1 cellular context compared by ENCODE assay signal in the genomic region with DNA sequence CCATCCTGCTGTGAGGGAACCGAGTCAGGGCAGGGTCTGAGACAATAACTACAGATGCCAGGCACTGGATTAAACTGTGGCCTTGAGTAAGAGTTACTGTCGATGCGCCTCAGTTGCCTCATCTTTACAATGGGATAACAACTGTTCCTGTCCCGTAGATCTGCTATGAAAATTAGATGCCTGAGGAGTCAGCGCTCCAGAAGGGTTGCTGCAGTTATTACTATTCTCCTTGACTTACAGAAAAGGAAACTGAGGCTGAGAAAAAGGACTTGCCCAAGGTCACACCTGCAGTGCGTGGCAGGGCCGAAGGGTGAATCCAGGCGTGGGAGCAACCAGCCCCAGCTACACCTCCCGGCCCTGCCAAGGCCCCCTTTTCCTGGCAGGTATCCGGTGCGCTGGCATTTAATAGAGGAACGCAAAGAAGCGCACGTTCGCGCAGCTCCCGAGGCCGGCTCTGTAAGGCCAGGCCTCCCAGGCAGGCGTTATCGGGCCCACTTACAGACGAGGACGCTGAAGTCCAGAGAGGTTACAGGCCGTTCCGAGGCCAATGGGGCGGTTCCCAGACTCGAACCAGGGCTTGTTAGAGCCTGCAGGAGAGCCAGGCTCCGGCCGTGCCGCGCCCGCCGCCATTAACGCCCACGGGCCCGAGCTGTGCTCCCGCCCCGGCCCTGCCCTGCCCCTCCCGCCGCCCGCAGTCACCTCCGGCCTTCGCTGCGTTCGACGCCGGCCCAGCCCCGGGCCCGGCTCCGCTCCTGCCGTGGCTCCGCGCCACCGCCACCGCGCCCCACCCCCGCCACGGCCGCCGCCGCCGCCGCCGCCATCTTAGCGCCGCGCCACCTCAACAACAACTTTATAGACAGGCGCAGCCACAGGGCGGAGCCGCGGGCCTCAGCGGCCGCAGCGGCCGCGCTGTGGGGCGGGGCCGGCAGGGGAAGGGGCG.
TF ChIP-seq lines count a peak whose summit lies in the region.

Gene C11orf68, minus strand, starts transcription at position 852 of the 940 bp plus-strand sequence. Its CDS starts 31 bp downstream, at position 821.

TF ChIP-seq in K562, 482 proteins besides CTCF, POLR2A, EP300 and RAD21 (continued from another document and continues in another):
- TF ChIP-seq, protein P1, sequence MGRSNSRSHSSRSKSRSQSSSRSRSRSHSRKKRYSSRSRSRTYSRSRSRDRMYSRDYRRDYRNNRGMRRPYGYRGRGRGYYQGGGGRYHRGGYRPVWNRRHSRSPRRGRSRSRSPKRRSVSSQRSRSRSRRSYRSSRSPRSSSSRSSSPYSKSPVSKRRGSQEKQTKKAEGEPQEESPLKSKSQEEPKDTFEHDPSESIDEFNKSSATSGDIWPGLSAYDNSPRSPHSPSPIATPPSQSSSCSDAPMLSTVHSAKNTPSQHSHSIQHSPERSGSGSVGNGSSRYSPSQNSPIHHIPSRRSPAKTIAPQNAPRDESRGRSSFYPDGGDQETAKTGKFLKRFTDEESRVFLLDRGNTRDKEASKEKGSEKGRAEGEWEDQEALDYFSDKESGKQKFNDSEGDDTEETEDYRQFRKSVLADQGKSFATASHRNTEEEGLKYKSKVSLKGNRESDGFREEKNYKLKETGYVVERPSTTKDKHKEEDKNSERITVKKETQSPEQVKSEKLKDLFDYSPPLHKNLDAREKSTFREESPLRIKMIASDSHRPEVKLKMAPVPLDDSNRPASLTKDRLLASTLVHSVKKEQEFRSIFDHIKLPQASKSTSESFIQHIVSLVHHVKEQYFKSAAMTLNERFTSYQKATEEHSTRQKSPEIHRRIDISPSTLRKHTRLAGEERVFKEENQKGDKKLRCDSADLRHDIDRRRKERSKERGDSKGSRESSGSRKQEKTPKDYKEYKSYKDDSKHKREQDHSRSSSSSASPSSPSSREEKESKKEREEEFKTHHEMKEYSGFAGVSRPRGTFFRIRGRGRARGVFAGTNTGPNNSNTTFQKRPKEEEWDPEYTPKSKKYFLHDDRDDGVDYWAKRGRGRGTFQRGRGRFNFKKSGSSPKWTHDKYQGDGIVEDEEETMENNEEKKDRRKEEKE (IDR thresholded peaks at IDR 0.05; ENCODE audit: borderline replicate concordance in 1 of 2, control insufficient read depth in 1 of 2, low read depth in 2 of 2, low read length in 1 of 2) = no peak
- TF ChIP-seq, protein P2, sequence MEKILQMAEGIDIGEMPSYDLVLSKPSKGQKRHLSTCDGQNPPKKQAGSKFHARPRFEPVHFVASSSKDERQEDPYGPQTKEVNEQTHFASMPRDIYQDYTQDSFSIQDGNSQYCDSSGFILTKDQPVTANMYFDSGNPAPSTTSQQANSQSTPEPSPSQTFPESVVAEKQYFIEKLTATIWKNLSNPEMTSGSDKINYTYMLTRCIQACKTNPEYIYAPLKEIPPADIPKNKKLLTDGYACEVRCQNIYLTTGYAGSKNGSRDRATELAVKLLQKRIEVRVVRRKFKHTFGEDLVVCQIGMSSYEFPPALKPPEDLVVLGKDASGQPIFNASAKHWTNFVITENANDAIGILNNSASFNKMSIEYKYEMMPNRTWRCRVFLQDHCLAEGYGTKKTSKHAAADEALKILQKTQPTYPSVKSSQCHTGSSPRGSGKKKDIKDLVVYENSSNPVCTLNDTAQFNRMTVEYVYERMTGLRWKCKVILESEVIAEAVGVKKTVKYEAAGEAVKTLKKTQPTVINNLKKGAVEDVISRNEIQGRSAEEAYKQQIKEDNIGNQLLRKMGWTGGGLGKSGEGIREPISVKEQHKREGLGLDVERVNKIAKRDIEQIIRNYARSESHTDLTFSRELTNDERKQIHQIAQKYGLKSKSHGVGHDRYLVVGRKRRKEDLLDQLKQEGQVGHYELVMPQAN (IDR thresholded peaks at IDR 0.05; ENCODE audit: borderline replicate concordance) = no peak
- TF ChIP-seq ZBTB49 (CRISPR knock-in tag; IDR thresholded peaks at IDR 0.05; ENCODE audit: borderline replicate concordance) (no peak), BRD4 (IDR thresholded peaks at IDR 0.05) (peak; percentile 31; the same call in 1 of the 2 replicates), KLF6 (CRISPR knock-in tag; IDR thresholded peaks at IDR 0.05; ENCODE audit: borderline replicate concordance) (0 out of 2 replicates have a peak, but pooled peaks have one; percentile 61), RAD51 (IDR thresholded peaks at IDR 0.05; ENCODE audit: borderline replicate concordance, low read depth) (no peak), PCBP1 (IDR thresholded peaks at IDR 0.05; ENCODE audit: low read depth, low read length, poor library complexity, severe bottlenecking) (peak; percentile 28), ZBTB1 (CRISPR knock-in tag; IDR thresholded peaks at IDR 0.05; ENCODE audit: borderline replicate concordance, low read depth) (peak; percentile 11; the same call in 1 of the 2 replicates), ESRRA (IDR thresholded peaks at IDR 0.05; ENCODE audit: borderline replicate concordance, low read depth) (no peak), MCM5 (IDR thresholded peaks at IDR 0.05; ENCODE audit: low read depth) (no peak), SMAD2 (IDR thresholded peaks at IDR 0.05; ENCODE audit: low read depth, low read length) (no peak), POLR2AphosphoS5 (IDR thresholded peaks at IDR 0.05; ENCODE audit: control insufficient read depth, insufficient read depth, low read depth, low read length) (peak; percentile 62; the same call in 1 of the 2 replicates), MTA3 (IDR thresholded peaks at IDR 0.05; ENCODE audit: borderline replicate concordance) (no peak), EGR1 (conservative IDR thresholded peaks at IDR 0.05) (peak; percentile 62), ZBTB7A (IDR thresholded peaks at IDR 0.05; ENCODE audit: borderline replicate concordance, control insufficient read depth, low read depth, low read length) (no peak), POLR2H (tag; IDR thresholded peaks at IDR 0.05; ENCODE audit: low read depth) (peak; percentile 86), ZNF444 (CRISPR knock-in tag; IDR thresholded peaks at IDR 0.05) (no peak), HMG20A (CRISPR knock-in tag; conservative IDR thresholded peaks at IDR 0.05) (no peak), FOXP1 (CRISPR knock-in tag; IDR thresholded peaks at IDR 0.05) (peak; percentile 10; the same call in 1 of the 2 replicates), SMARCA5 (IDR thresholded peaks at IDR 0.05) (0 out of 2 replicates have a peak, but pooled peaks have one; percentile 29), CBX5 (IDR thresholded peaks at IDR 0.05; ENCODE audit: borderline replicate concordance, low read depth) (no peak), L3MBTL2 (IDR thresholded peaks at IDR 0.05) (peak; percentile 45; the same call in 1 of the 2 replicates), SUPT5H (IDR thresholded peaks at IDR 0.05) (no peak)
- TF ChIP-seq, protein P3, sequence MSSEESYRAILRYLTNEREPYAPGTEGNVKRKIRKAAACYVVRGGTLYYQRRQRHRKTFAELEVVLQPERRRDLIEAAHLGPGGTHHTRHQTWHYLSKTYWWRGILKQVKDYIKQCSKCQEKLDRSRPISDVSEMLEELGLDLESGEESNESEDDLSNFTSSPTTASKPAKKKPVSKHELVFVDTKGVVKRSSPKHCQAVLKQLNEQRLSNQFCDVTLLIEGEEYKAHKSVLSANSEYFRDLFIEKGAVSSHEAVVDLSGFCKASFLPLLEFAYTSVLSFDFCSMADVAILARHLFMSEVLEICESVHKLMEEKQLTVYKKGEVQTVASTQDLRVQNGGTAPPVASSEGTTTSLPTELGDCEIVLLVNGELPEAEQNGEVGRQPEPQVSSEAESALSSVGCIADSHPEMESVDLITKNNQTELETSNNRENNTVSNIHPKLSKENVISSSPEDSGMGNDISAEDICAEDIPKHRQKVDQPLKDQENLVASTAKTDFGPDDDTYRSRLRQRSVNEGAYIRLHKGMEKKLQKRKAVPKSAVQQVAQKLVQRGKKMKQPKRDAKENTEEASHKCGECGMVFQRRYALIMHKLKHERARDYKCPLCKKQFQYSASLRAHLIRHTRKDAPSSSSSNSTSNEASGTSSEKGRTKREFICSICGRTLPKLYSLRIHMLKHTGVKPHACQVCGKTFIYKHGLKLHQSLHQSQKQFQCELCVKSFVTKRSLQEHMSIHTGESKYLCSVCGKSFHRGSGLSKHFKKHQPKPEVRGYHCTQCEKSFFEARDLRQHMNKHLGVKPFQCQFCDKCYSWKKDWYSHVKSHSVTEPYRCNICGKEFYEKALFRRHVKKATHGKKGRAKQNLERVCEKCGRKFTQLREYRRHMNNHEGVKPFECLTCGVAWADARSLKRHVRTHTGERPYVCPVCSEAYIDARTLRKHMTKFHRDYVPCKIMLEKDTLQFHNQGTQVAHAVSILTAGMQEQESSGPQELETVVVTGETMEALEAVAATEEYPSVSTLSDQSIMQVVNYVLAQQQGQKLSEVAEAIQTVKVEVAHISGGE (CRISPR knock-in tag; IDR thresholded peaks at IDR 0.05) = 0 out of 6 replicates have a peak, but pooled peaks of 1 of the 3 experiments have one; percentile 61
- TF ChIP-seq, protein P4, sequence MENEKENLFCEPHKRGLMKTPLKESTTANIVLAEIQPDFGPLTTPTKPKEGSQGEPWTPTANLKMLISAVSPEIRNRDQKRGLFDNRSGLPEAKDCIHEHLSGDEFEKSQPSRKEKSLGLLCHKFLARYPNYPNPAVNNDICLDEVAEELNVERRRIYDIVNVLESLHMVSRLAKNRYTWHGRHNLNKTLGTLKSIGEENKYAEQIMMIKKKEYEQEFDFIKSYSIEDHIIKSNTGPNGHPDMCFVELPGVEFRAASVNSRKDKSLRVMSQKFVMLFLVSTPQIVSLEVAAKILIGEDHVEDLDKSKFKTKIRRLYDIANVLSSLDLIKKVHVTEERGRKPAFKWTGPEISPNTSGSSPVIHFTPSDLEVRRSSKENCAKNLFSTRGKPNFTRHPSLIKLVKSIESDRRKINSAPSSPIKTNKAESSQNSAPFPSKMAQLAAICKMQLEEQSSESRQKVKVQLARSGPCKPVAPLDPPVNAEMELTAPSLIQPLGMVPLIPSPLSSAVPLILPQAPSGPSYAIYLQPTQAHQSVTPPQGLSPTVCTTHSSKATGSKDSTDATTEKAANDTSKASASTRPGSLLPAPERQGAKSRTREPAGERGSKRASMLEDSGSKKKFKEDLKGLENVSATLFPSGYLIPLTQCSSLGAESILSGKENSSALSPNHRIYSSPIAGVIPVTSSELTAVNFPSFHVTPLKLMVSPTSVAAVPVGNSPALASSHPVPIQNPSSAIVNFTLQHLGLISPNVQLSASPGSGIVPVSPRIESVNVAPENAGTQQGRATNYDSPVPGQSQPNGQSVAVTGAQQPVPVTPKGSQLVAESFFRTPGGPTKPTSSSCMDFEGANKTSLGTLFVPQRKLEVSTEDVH (IDR thresholded peaks at IDR 0.05; ENCODE audit: low read depth, partially characterized antibody) = no peak
- TF ChIP-seq, protein P5, sequence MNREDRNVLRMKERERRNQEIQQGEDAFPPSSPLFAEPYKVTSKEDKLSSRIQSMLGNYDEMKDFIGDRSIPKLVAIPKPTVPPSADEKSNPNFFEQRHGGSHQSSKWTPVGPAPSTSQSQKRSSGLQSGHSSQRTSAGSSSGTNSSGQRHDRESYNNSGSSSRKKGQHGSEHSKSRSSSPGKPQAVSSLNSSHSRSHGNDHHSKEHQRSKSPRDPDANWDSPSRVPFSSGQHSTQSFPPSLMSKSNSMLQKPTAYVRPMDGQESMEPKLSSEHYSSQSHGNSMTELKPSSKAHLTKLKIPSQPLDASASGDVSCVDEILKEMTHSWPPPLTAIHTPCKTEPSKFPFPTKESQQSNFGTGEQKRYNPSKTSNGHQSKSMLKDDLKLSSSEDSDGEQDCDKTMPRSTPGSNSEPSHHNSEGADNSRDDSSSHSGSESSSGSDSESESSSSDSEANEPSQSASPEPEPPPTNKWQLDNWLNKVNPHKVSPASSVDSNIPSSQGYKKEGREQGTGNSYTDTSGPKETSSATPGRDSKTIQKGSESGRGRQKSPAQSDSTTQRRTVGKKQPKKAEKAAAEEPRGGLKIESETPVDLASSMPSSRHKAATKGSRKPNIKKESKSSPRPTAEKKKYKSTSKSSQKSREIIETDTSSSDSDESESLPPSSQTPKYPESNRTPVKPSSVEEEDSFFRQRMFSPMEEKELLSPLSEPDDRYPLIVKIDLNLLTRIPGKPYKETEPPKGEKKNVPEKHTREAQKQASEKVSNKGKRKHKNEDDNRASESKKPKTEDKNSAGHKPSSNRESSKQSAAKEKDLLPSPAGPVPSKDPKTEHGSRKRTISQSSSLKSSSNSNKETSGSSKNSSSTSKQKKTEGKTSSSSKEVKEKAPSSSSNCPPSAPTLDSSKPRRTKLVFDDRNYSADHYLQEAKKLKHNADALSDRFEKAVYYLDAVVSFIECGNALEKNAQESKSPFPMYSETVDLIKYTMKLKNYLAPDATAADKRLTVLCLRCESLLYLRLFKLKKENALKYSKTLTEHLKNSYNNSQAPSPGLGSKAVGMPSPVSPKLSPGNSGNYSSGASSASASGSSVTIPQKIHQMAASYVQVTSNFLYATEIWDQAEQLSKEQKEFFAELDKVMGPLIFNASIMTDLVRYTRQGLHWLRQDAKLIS (CRISPR knock-in tag; IDR thresholded peaks at IDR 0.05) = peak; percentile 47; the same call in 1 of the 2 replicates
